Comparison of ENCODE assay signal across 1 cellular context in genomic region chr7:14850039-14850438, GRCh38.
TF ChIP-seq lines count a peak whose summit lies in the region.

No MANE protein-coding gene starts in this region.

TF ChIP-seq in HCT116, 20 proteins besides CTCF, POLR2A, EP300 and RAD21:
- TF ChIP-seq SIN3A (IDR thresholded peaks at IDR 0.05; ENCODE audit: low read depth) (no peak), TCF7L2 (IDR thresholded peaks at IDR 0.05; ENCODE audit: borderline replicate concordance, extremely low read depth, insufficient read depth, insufficient read length) (peak; percentile 18)
TF ChIP-seq in HCT116: peak in this region for 1.
